28 cellular contexts compared by ENCODE assay signal in the genomic region with DNA sequence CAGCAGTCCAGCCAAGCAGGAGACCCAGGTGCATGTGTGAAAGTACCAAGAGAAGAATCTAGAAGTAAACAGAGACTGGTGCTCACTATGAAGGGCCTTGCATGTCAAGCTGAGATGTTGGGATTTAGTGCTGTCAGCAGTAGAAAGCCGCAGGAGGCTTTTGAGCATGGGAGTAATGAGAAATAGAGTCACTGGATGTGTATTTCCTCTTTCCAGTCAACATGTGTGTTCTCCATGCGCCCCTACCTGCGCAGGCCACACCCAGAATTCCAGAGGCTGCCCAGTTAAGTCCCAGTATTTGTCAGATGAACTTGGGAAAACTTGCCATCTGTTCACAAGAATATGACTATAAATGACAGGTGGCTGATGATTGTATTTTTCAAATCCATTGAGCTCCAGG.
"Had no signal": no experiment of that assay in that cellular context is flagged by ENCODE, and none has a peak within 500 bp of the region (broad histone marks: within the 10 kb centered on the region; RNA-seq: fewer than 3 reads in every experiment).

No MANE protein-coding gene starts in this region.

- H3K36me3 ChIP-seq: left lung, neural progenitor cell, neutrophil, stomach, thyroid gland, transverse colon, upper lobe of right lung, uterus had no signal

- ATAC-seq: left colon; left lung; natural killer cell; right cardiac atrium; sciatic nerve; stimulated activated naive B cell treated with anti-CD40 and anti-IgM and Interleukin-4, amounts not matched to agents 10 μg/mL and 1 μg/mL and 100 μg/mL, for 72 hours; stimulated activated naive CD8-positive, alpha-beta T cell treated with anti-CD3 and anti-CD28 coated beads, Interleukin-15, Interleukin-2, amounts not matched to agents 100 U/mL and 50 U/mL, for 24 hours; upper lobe of right lung had no signal

- H3K27me3 ChIP-seq: testis, thyroid gland, upper lobe of right lung, uterus had no signal

- H3K27ac ChIP-seq: left lung, neural progenitor cell, neutrophil, parathyroid adenoma, skin epidermis, stomach, testis, thyroid gland, transverse colon, upper lobe of right lung, uterus had no signal

- H3K4me1 ChIP-seq: parathyroid adenoma, testis, upper lobe of right lung, uterus had no signal

- DNase-seq: hippocampal formation; kidney; left colon; left lung; mesendoderm; naive B cell; natural killer cell; nephron progenitor cell; occipital lobe; right cardiac atrium; stimulated activated CD4-positive, alpha-beta T cell treated with anti-CD3 and anti-CD28 coated beads, Interleukin-12 subunit alpha, Interleukin-12 subunit beta, amount 100 ng/mL, for 4 hours; stimulated activated CD4-positive, alpha-beta T cell treated with anti-CD3 and anti-CD28 coated beads, Interleukin-15, amount 100 ng/mL, for 24 hours; stimulated activated CD4-positive, alpha-beta T cell treated with anti-CD3 and anti-CD28 coated beads, Interleukin-2, amount 100 ng/mL, for 24 hours; stimulated activated CD4-positive, alpha-beta T cell treated with anti-CD3 and anti-CD28 coated beads, Interleukin-4, amount 100 ng/mL, for 1 hour; stimulated activated naive B cell treated with anti-CD40 and anti-IgM and Interleukin-4, amounts not matched to agents 10 μg/mL and 1 μg/mL and 100 μg/mL, for 72 hours; stimulated activated naive CD8-positive, alpha-beta T cell treated with anti-CD3 and anti-CD28 coated beads, Interleukin-15, Interleukin-2, amounts not matched to agents 100 U/mL and 50 U/mL, for 24 hours; stomach; testis; thyroid gland; transverse colon; upper lobe of right lung; uterus had no signal

- H3K4me3 ChIP-seq: left lung, lung, neural progenitor cell, skin epidermis, stomach, testis, thyroid gland, transverse colon, upper lobe of right lung, uterus had no signal

- H3K9me3 ChIP-seq: left lung, neutrophil, testis, thyroid gland, transverse colon, upper lobe of right lung, uterus had no signal
